Comparison of ENCODE assay signal across 1 cellular context in the genomic region with DNA sequence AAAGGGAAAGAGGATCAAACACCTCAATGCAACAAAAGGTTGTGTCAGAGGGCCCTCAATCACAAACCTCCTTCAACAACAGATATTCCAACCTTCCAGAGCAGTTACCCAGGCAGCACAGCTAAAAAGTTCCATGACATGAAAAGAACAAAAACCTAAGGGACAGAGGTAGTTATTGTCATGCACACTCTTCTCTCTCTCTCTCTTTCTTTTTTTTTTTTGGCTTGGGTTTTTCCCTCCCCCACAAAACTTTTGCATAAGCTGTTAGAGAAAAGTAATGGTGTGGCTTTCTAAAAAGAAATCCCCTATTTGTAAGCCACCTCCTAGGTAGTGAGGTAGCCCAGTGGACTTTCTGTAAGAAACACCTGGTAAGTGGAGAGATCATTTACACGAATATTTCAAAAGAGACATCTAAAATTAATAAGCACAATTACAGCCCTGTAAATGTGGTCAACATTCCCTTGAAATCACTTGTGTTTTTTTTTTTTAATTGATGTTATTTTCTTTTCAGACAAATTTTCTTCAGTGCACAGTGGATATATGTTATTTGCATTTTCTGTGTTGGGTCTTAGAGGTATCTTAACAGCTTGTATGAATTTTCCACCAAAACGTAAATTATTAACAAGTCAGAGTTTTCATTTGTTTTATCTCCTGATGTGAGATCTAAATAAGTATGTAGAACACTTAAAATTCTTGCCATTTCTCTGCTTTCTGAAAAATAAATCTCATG.
TF ChIP-seq lines count a peak whose summit lies in the region.

No MANE protein-coding gene starts in this region.

TF ChIP-seq in K562, 482 proteins besides CTCF, POLR2A, EP300 and RAD21 (continued from another document):
- TF ChIP-seq STAT5B (CRISPR knock-in tag; IDR thresholded peaks at IDR 0.05) (no peak), BRD4 (IDR thresholded peaks at IDR 0.05) (no peak), KLF10 (CRISPR knock-in tag; IDR thresholded peaks at IDR 0.05) (no peak)
TF ChIP-seq in K562: peak in this region for 2.
